9 cellular contexts compared by ENCODE assay signal in genomic region chr1:177355575-177355974, GRCh38.
DNase-seq lines count a peak whose midpoint lies in the region; ATAC-seq and TF ChIP-seq lines count a peak whose summit lies in the region.
"Had no signal": no experiment of that assay in that cellular context is flagged by ENCODE, and none has a peak within 500 bp of the region (broad histone marks: within the 10 kb centered on the region; RNA-seq: fewer than 3 reads in every experiment).

No MANE protein-coding gene starts in this region.

- no peak overlapping the region for H3K4me2 ChIP-seq in PC-9

- H3K4me1 ChIP-seq in heart left ventricle = no peaks in the 10 kb centered on the region
- no peaks in the 10 kb centered on the region for H3K4me1 ChIP-seq in PC-9 (replicated peaks; ENCODE audit: insufficient read depth)

- H3K36me3 ChIP-seq in heart left ventricle (no peaks in the 10 kb centered on the region), PC-9 (ENCODE audit: low read depth) (no peaks in the 10 kb centered on the region), H7 (replicated peaks; ENCODE audit: control insufficient read depth, insufficient read depth, low read length) (no peaks in the 10 kb centered on the region)

- H3K4me3 ChIP-seq in heart left ventricle (no peak overlapping the region), PC-9 (no peak overlapping the region), H7 (ENCODE audit: insufficient read depth, low read depth, low read length) (no peak overlapping the region)
- H3K4me3 ChIP-seq: lung had no signal

- no peaks in the 10 kb centered on the region for H3F3A ChIP-seq in PC-9 (ENCODE audit: insufficient read depth, low read depth)

- peak in 2 of 4 donors; percentile 42 to 68 for ATAC-seq in heart left ventricle
- ATAC-seq in Right ventricle myocardium inferior = no peak
- no peak for ATAC-seq in GM21390 (IDR thresholded peaks at IDR 0.05; ENCODE audit: unreplicated experiment)

- CTCF ChIA-PET in PC-9 (lab: Charles Lee) = no interaction called here

- H3K9me2 ChIP-seq in PC-9 (ENCODE audit: insufficient read depth) = no peaks in the 10 kb centered on the region

- no peak overlapping the region for H3K27ac ChIP-seq in heart left ventricle
- H3K27ac ChIP-seq in PC-9 = no peak overlapping the region

- H2AFZ ChIP-seq in PC-9 = no peak overlapping the region

- peaks cover 0 to 28% (median 0%) of the 10 kb centered on the region in 9 donors for H3K27me3 ChIP-seq in heart left ventricle
- no peaks in the 10 kb centered on the region for H3K27me3 ChIP-seq in PC-9 (ENCODE audit: insufficient read depth, low read depth)
- H3K27me3 ChIP-seq in H7 (ENCODE audit: control insufficient read depth, insufficient read depth, low read length) = no peaks in the 10 kb centered on the region

- POLR2A ChIA-PET in PC-9 (lab: Charles Lee; ENCODE audit: unreplicated experiment) = no interaction called here

- no peaks in the 10 kb centered on the region for H4K20me1 ChIP-seq in PC-9 (ENCODE audit: insufficient read depth)

- no TSS peak for BruUV-seq in PC-9 (replicated peaks; lab: Mats Ljungman, UMichigan)

- intact Hi-C loops in heart left ventricle (cut with DNase I) (loop anchor here in 8 of 10 donors (2.0 to 10.0 kb wide), 5 partner anchors 98 to 461 kb away; no protein-coding TSS in a partner anchor), Right ventricle myocardium inferior (cut with DNase I) (loop anchor here (1.0 to 5.0 kb wide), 2 partner anchors 99 to 453 kb away; no protein-coding TSS in a partner anchor), PC-9 (cut with micrococcal nuclease; ENCODE audit: unreplicated experiment) (no loop called here)

- no peaks in the 10 kb centered on the region for H3K79me2 ChIP-seq in PC-9 (ENCODE audit: low read depth)

- TF ChIP-seq CTCF in heart left ventricle (IDR thresholded peaks at IDR 0.05) (peak in 11 of 12 donors; percentile 19 to 54 (median 36)), PC-9 (conservative IDR thresholded peaks at IDR 0.05) (peak; percentile 49; the same call in 1 of the 2 replicates)

- 19 to 41% (median 21%) methylated on average over 2 of the region's 2 CpGs for WGBS in heart left ventricle, 4 donors

- no peak for TF ChIP-seq POLR2A in heart left ventricle (IDR thresholded peaks at IDR 0.05)

- DNase-seq in heart left ventricle (no peak), Right ventricle myocardium inferior (ENCODE audit: missing footprints) (no peak), PC-9 (no peak), hippocampal formation (lab: John Stamatoyannopoulos, UW) (peak; percentile 47 to 56), CD1c-positive myeloid dendritic cell (ENCODE audit: extremely low spot score) (no peak), H7 (no peak)
- DNase-seq in activated CD4-positive, alpha-beta T cell treated with anti-CD3 and anti-CD28 coated beads for 1 hour = no peak

- H3K9me3 ChIP-seq in heart left ventricle (no peaks in the 10 kb centered on the region), PC-9 (ENCODE audit: insufficient read depth, low read depth) (no peaks in the 10 kb centered on the region)

Comparison
In these comparisons a context has a peak if more than half of its experiments do, and no peak if none do; other contexts are left out.
1. DNase-seq: peak in hippocampal formation (2 of 2); none in heart left ventricle (0 of 5), Right ventricle myocardium inferior (single experiment), PC-9 (0 of 2), CD1c-positive myeloid dendritic cell (single experiment), activated CD4-positive, alpha-beta T cell treated with anti-CD3 and anti-CD28 coated beads for 1 hour (single experiment) and H7 (single experiment).